Comparison of ENCODE assay signal across 24 cellular contexts in genomic region chr4:948936-949300, GRCh38. TPM values are rescaled to one million over a fixed set of nuclear protein-coding genes. Genes with fewer than 3 reads are reported as not detected.
DNase-seq lines count a peak whose midpoint lies in the region; ATAC-seq, FAIRE-seq and TF ChIP-seq lines count a peak whose summit lies in the region.
"Had no signal": no experiment of that assay in that cellular context is flagged by ENCODE, and none has a peak within 500 bp of the region (broad histone marks: within the 10 kb centered on the region; RNA-seq: fewer than 3 reads in every experiment).

No MANE protein-coding gene starts in this region.

- H3K79me2 ChIP-seq in GM23248 (ENCODE audit: insufficient read depth) = no peaks in the 10 kb centered on the region

- H3K27ac ChIP-seq in GM23248 = no peak overlapping the region

- H4K20me1 ChIP-seq in GM23248 (ENCODE audit: insufficient read depth) = no peaks in the 10 kb centered on the region

- WGBS in GM23248 (ENCODE audit: low coverage in 1 of 2, low lambda C conversion rate in 2 of 2, missing lambda C conversion rate in 2 of 2), 2 experiments = 72 to 84% methylated on average over 11 to 13 of the region's 13 CpGs

- peak overlapping the region; percentile 54 for H3K9ac ChIP-seq in iPS-15b (ENCODE audit: low read depth, low read length)
- H3K9ac ChIP-seq in GM23248 = no peak overlapping the region

- no peaks in the 10 kb centered on the region for H3F3A ChIP-seq in GM23248 (ENCODE audit: insufficient read depth)

- H3K4me1 ChIP-seq in iPS-15b (ENCODE audit: control insufficient read depth, insufficient read depth, low read length) (peaks cover 5% of the 10 kb centered on the region), GM23248 (ENCODE audit: insufficient read depth) (no peaks in the 10 kb centered on the region)
- H3K4me1 ChIP-seq: BE2C, Caco-2 had no signal

- H2AFZ ChIP-seq in GM23248 = no peak overlapping the region

- H3K9me2 ChIP-seq in GM23248 (ENCODE audit: insufficient read depth) = no peaks in the 10 kb centered on the region

- H3K9me3 ChIP-seq in iPS-15b (ENCODE audit: control insufficient read depth, insufficient read depth, low read length) = no peaks in the 10 kb centered on the region
- H3K9me3 ChIP-seq in GM23248 (ENCODE audit: low read depth) = no peaks in the 10 kb centered on the region
- H3K9me3 ChIP-seq: BE2C, Caco-2 had no signal

- no peak for TF ChIP-seq POLR2A in GM12892 (IDR thresholded peaks at IDR 0.05; ENCODE audit: low read depth, low read length)

- H3K36me3 ChIP-seq in iPS-15b (ENCODE audit: control insufficient read depth, insufficient read depth, low read length) = no peaks in the 10 kb centered on the region
- H3K36me3 ChIP-seq in GM23248 (ENCODE audit: low read depth) = no peaks in the 10 kb centered on the region

- H3K4me3 ChIP-seq in iPS-15b (ENCODE audit: low read depth, low read length) = no peak overlapping the region
- no peak overlapping the region for H3K4me3 ChIP-seq in GM23248

- DNase-seq in activated effector memory CD4-positive, alpha-beta T cell treated with anti-CD3 and anti-CD28 coated beads, Interleukin-2, amount 50 U/mL, for 16 hours = peak; percentile 58
- no peak for DNase-seq in activated effector memory CD4-positive, alpha-beta T cell treated with Interleukin-2 at 50 U/mL for 16 hours
- DNase-seq in GM12892 (ENCODE audit: insufficient read length) = peak; percentile 14
- DNase-seq in sciatic nerve (ENCODE audit: low spot score) = peak; percentile 43
- no peak for DNase-seq in GM23248
- DNase-seq: BE2C; Caco-2; CD4-positive, alpha-beta T cell; DMS153; GF-D8; H9; IMR-90; Karpas-422; NCI-H1048; NCI-H1436; NCI-H1930; NCI-H226; NCI-H524; PC-3; RPMI8226 had no signal

- intact Hi-C loops in sciatic nerve (cut with DNase I) = no loop called here

- ATAC-seq in sciatic nerve (no peak), GM18858 (IDR thresholded peaks at IDR 0.05; ENCODE audit: unreplicated experiment) (no peak)
- ATAC-seq: PC-3 had no signal

- no peak overlapping the region for H3K4me2 ChIP-seq in GM23248 (ENCODE audit: unreplicated experiment)

- FAIRE-seq in GM12892 (lab: Jason Lieb, UNC) = no peak
- FAIRE-seq: A204.1, HTR-8/SVneo had no signal

- H3K27me3 ChIP-seq in iPS-15b (ENCODE audit: control insufficient read depth, insufficient read depth, low read length) (no peaks in the 10 kb centered on the region), GM23248 (replicated peaks; ENCODE audit: insufficient read depth) (no peaks in the 10 kb centered on the region)
- H3K27me3 ChIP-seq: BE2C had no signal

- in situ Hi-C loops in GM23248 (cut with MboI) = no loop called here

RNA-seq across cellular contexts. Expression of gene TMEM175, which starts 16.7 kb away (rescaled TPM):
- 12.8 TPM for polyA plus RNA-seq in GM12892 (2012; ENCODE audit: missing spikeins)
- total RNA-seq in sciatic nerve = 26.8 TPM
- total RNA-seq in GM23248 (2014; rRNA removed; shearing (Covaris generic)) = 36.5 and 38.3 TPM in 2 replicates
- 29.8 and 31.2 TPM in 2 replicates for polyA plus RNA-seq in GM23248 (2016; fragmentation: Nextera tagmentation; extraction: Ambion mirVana)

RNA-seq across cellular contexts. Expression of gene GAK, which starts 16.8 kb away (rescaled TPM):
- polyA plus RNA-seq in GM12892 (2012; ENCODE audit: missing spikeins) = 35.2 TPM
- total RNA-seq in sciatic nerve = 96.6 TPM
- 86.7 and 88.8 TPM in 2 replicates for total RNA-seq in GM23248 (2014; rRNA removed; shearing (Covaris generic))
- 38.0 and 41.1 TPM in 2 replicates for polyA plus RNA-seq in GM23248 (2016; fragmentation: Nextera tagmentation; extraction: Ambion mirVana)

RNA-seq across cellular contexts. Expression of gene DGKQ, which starts 24.5 kb away (rescaled TPM):
- polyA plus RNA-seq in GM12892 (2012; ENCODE audit: missing spikeins) = 1.3 TPM
- 9.6 TPM for total RNA-seq in sciatic nerve
- total RNA-seq in GM23248 (2014; rRNA removed; shearing (Covaris generic)) = 16.8 and 18.2 TPM in 2 replicates
- polyA plus RNA-seq in GM23248 (2016; fragmentation: Nextera tagmentation; extraction: Ambion mirVana) = 1.4 and 1.9 TPM in 2 replicates

RNA-seq across cellular contexts. Expression of gene IDUA, which starts 37.9 kb away (rescaled TPM):
- 1.4 TPM for polyA plus RNA-seq in GM12892 (2012; ENCODE audit: missing spikeins)
- 36.7 TPM for total RNA-seq in sciatic nerve
- 26.3 and 30.7 TPM in 2 replicates for total RNA-seq in GM23248 (2014; rRNA removed; shearing (Covaris generic))
- polyA plus RNA-seq in GM23248 (2016; fragmentation: Nextera tagmentation; extraction: Ambion mirVana) = 26.4 and 28.8 TPM in 2 replicates

RNA-seq across cellular contexts. Expression of gene SLC26A1, which starts 44.3 kb away (rescaled TPM):
- polyA plus RNA-seq in GM12892 (2012; ENCODE audit: missing spikeins) = 0.36 TPM
- 0.45 TPM for total RNA-seq in sciatic nerve
- total RNA-seq in GM23248 (2014; rRNA removed; shearing (Covaris generic)) = 0.13 and 0.22 TPM in 2 replicates
- polyA plus RNA-seq in GM23248 (2016; fragmentation: Nextera tagmentation; extraction: Ambion mirVana) = 1.6 and 1.8 TPM in 2 replicates
- total RNA-seq: CD4-positive, alpha-beta T cell; IMR-90; PC-3 had no signal

Comparison
In these comparisons a context has a peak if more than half of its experiments do, and no peak if none do; other contexts are left out.
1. DNase-seq: peak in activated effector memory CD4-positive, alpha-beta T cell treated with anti-CD3 and anti-CD28 coated beads, Interleukin-2, amount 50 U/mL, for 16 hours (single experiment), GM12892 (single experiment) and sciatic nerve (single experiment); none in activated effector memory CD4-positive, alpha-beta T cell treated with Interleukin-2 at 50 U/mL for 16 hours (single experiment) and GM23248 (single experiment).